8 cellular contexts compared by ENCODE assay signal in genomic region chr5:132010645-132011560, GRCh38.
DNase-seq lines count a peak whose midpoint lies in the region; ATAC-seq and TF ChIP-seq lines count a peak whose summit lies in the region.

No MANE protein-coding gene starts in this region.

- no peaks in the 10 kb centered on the region for H3K9me3 ChIP-seq in muscle layer of colon (ENCODE audit: low read length)

- TF ChIP-seq CTCF in AG04449 (IDR thresholded peaks at IDR 0.05; ENCODE audit: insufficient read depth, low read length, missing control alignments) (no peak), LNCaP clone FGC (IDR thresholded peaks at IDR 0.05; ENCODE audit: control insufficient read depth, extremely low read depth, insufficient read depth) (no peak)

- H3K27ac ChIP-seq in cingulate gyrus (ENCODE audit: low read depth, low read length), result peak overlapping the region; percentile 14
- H3K27ac ChIP-seq in muscle layer of colon (ENCODE audit: low read depth, low read length), result no peak overlapping the region

- H3K9ac ChIP-seq in muscle layer of colon (ENCODE audit: low read length), result no peak overlapping the region

- CTCF ChIA-PET in AG04449 (lab: Yijun Ruan, JAX), result interaction anchor here (1.0 to 14.6 kb wide), 4 partner anchors 38 to 587 kb away, joined by 3 to 294 read pairs (median 54); no protein-coding TSS in a partner anchor

- POLR2A ChIA-PET in AG04449 (lab: Yijun Ruan, JAX), result no interaction called here

- H3K4me1 ChIP-seq in muscle layer of colon (ENCODE audit: insufficient read depth, low read length), result peaks cover 5% of the 10 kb centered on the region

- H3K4me3 ChIP-seq in AG04449 (ENCODE audit: low read depth, low read length) (peak overlapping the region; percentile 29; the same call in 1 of the 2 replicates), LNCaP clone FGC (ENCODE audit: low read depth, low read length) (peak overlapping the region; percentile 53), muscle layer of colon (ENCODE audit: low read depth in 1 of 2, low read length in 2 of 2) (peak overlapping the region; percentile 42 to 49)

- ATAC-seq in GM19023 (IDR thresholded peaks at IDR 0.05; ENCODE audit: unreplicated experiment), result no peak
- no peak for ATAC-seq in GM18907 (IDR thresholded peaks at IDR 0.05; ENCODE audit: unreplicated experiment)

- no peaks in the 10 kb centered on the region for H3K36me3 ChIP-seq in muscle layer of colon (ENCODE audit: insufficient read depth, low read length)

- DNase-seq in AG04449 (ENCODE audit: low read depth, low spot score) (no peak), LNCaP clone FGC (ENCODE audit: low read depth) (no peak), epidermal melanocyte (ENCODE audit: insufficient read length, low spot score) (no peak), OCI-M1 (lab: John Stamatoyannopoulos, UW) (no peak)

- peaks cover 6 to 21% of the 10 kb centered on the region in 2 donors for H3K27me3 ChIP-seq in muscle layer of colon (ENCODE audit: control insufficient read depth in 1 of 2, insufficient read depth in 2 of 2, low read length in 2 of 2)
